Comparison of ENCODE assay signal across 7 cellular contexts in the genomic region with DNA sequence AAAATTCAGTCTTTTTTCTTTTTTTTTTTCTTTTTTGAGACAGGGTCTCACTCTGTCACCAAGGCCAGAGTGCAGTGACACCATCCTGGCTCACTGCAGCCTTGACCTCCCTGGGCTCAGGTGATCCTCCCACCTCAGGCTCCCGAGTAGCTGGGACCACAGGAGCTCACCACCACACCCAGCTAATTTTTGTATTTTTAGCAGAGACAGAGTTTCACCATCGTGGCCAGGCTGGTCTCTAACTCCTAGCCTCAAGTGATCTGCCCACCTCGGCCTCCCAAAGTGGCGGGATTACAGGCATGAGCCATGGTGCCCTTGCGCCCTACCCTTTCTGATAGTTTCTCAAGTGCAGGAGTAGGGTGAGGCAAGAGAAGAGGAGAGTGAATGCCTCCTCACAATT.
DNase-seq lines count a peak whose midpoint lies in the region; ATAC-seq lines count a peak whose summit lies in the region.
"Not testable (repeated sequence)": the region's sequence is repeated elsewhere in the genome, so short reads cannot be mapped to it uniquely, and the experiment has no call there.

No MANE protein-coding gene starts in this region.

- not testable (repeated sequence) for H3K9me3 ChIP-seq in KOPT-K1 (ENCODE audit: insufficient read depth, low read length, poor library complexity, severe bottlenecking)

- not testable (repeated sequence) for H3K36me3 ChIP-seq in KOPT-K1 (ENCODE audit: insufficient read depth, low read length)

- H3K36me3 Mint-ChIP-seq in T-helper 1 cell treated with Interleukin-12 subunit alpha and Interleukin-12 subunit beta and Interleukin-4 antibody, amounts not matched to agents 30 μg/mL and 1 μg/mL, for 36 hours (ENCODE audit: low read depth), result peaks cover 10% of the 10 kb centered on the region
- not testable (repeated sequence) for H3K36me3 Mint-ChIP-seq in activated T-cell treated with anti-CD3 and anti-CD28 coated beads, Interleukin-2, amount 50 U/mL, for 4 hours (ENCODE audit: insufficient read depth); central memory CD8-positive, alpha-beta T cell (ENCODE audit: insufficient read depth); natural killer cell treated with Interleukin-12 subunit alpha and Interleukin-12 subunit beta and Interleukin-15 and Interleukin-18, amount 100 ng/mL, for 72 hours

- H3K27ac Mint-ChIP-seq in T-helper 1 cell treated with Interleukin-12 subunit alpha and Interleukin-12 subunit beta and Interleukin-4 antibody, amounts not matched to agents 30 μg/mL and 1 μg/mL, for 36 hours, result peak overlapping the region; percentile 98
- peak overlapping the region; percentile 81 for H3K27ac Mint-ChIP-seq in central memory CD8-positive, alpha-beta T cell (ENCODE audit: low read depth)
- H3K27ac Mint-ChIP-seq in natural killer cell treated with Interleukin-12 subunit alpha and Interleukin-12 subunit beta and Interleukin-15 and Interleukin-18, amount 100 ng/mL, for 72 hours, result peak overlapping the region; percentile 98 to 99

- peak; percentile 33 for ATAC-seq in GM18517 (IDR thresholded peaks at IDR 0.05; ENCODE audit: unreplicated experiment)
- peak; percentile 11 for ATAC-seq in GM21786 (IDR thresholded peaks at IDR 0.05; ENCODE audit: unreplicated experiment)
- not testable (repeated sequence) for ATAC-seq in activated T-cell treated with anti-CD3 and anti-CD28 coated beads, Interleukin-2, amount 50 U/mL, for 4 hours; central memory CD8-positive, alpha-beta T cell (replicated peaks; ENCODE audit: extremely low read depth, poor library complexity, severe bottlenecking); natural killer cell treated with Interleukin-12 subunit alpha and Interleukin-12 subunit beta and Interleukin-15 and Interleukin-18, amount 100 ng/mL, for 72 hours

- peak overlapping the region; percentile 61 for H3K4me3 Mint-ChIP-seq in T-helper 1 cell treated with Interleukin-12 subunit alpha and Interleukin-12 subunit beta and Interleukin-4 antibody, amounts not matched to agents 30 μg/mL and 1 μg/mL, for 36 hours
- peak overlapping the region; percentile 63 for H3K4me3 Mint-ChIP-seq in activated T-cell treated with anti-CD3 and anti-CD28 coated beads, Interleukin-2, amount 50 U/mL, for 4 hours
- peak overlapping the region; percentile 31 for H3K4me3 Mint-ChIP-seq in central memory CD8-positive, alpha-beta T cell
- H3K4me3 Mint-ChIP-seq in natural killer cell treated with Interleukin-12 subunit alpha and Interleukin-12 subunit beta and Interleukin-15 and Interleukin-18, amount 100 ng/mL, for 72 hours, result peak overlapping the region; percentile 85

- not testable (repeated sequence) for DNase-seq in activated T-cell treated with anti-CD3 and anti-CD28 coated beads, Interleukin-2, amount 50 U/mL, for 4 hours; central memory CD8-positive, alpha-beta T cell (ENCODE audit: low spot score in 2 of 2); natural killer cell treated with Interleukin-12 subunit alpha and Interleukin-12 subunit beta and Interleukin-15 and Interleukin-18, amount 100 ng/mL, for 72 hours (ENCODE audit: low spot score)

- peaks cover 23% of the 10 kb centered on the region for H3K4me1 Mint-ChIP-seq in T-helper 1 cell treated with Interleukin-12 subunit alpha and Interleukin-12 subunit beta and Interleukin-4 antibody, amounts not matched to agents 30 μg/mL and 1 μg/mL, for 36 hours (ENCODE audit: low read depth)
- peaks cover 26% of the 10 kb centered on the region for H3K4me1 Mint-ChIP-seq in activated T-cell treated with anti-CD3 and anti-CD28 coated beads, Interleukin-2, amount 50 U/mL, for 4 hours (ENCODE audit: low read depth)
- peaks cover 14% of the 10 kb centered on the region for H3K4me1 Mint-ChIP-seq in central memory CD8-positive, alpha-beta T cell
- H3K4me1 Mint-ChIP-seq in natural killer cell treated with Interleukin-12 subunit alpha and Interleukin-12 subunit beta and Interleukin-15 and Interleukin-18, amount 100 ng/mL, for 72 hours (ENCODE audit: low read depth in 2 of 2), result peaks cover 15 to 19% of the 10 kb centered on the region in 2 donors

- not testable (repeated sequence) for H3K9me3 Mint-ChIP-seq in T-helper 1 cell treated with Interleukin-12 subunit alpha and Interleukin-12 subunit beta and Interleukin-4 antibody, amounts not matched to agents 30 μg/mL and 1 μg/mL, for 36 hours; activated T-cell treated with anti-CD3 and anti-CD28 coated beads, Interleukin-2, amount 50 U/mL, for 4 hours; central memory CD8-positive, alpha-beta T cell; natural killer cell treated with Interleukin-12 subunit alpha and Interleukin-12 subunit beta and Interleukin-15 and Interleukin-18, amount 100 ng/mL, for 72 hours

- peak overlapping the region; percentile 77 for H3K27ac ChIP-seq in KOPT-K1 (ENCODE audit: low read depth, low read length, poor library complexity, severe bottlenecking)

- not testable (repeated sequence) for H3K27me3 Mint-ChIP-seq in T-helper 1 cell treated with Interleukin-12 subunit alpha and Interleukin-12 subunit beta and Interleukin-4 antibody, amounts not matched to agents 30 μg/mL and 1 μg/mL, for 36 hours (ENCODE audit: low read depth); activated T-cell treated with anti-CD3 and anti-CD28 coated beads, Interleukin-2, amount 50 U/mL, for 4 hours (ENCODE audit: low read depth); central memory CD8-positive, alpha-beta T cell; natural killer cell treated with Interleukin-12 subunit alpha and Interleukin-12 subunit beta and Interleukin-15 and Interleukin-18, amount 100 ng/mL, for 72 hours

Comparison
In these comparisons a context has a peak if more than half of its experiments do, and no peak if none do; other contexts are left out.
1. H3K4me3 Mint-ChIP-seq: peak in every context shown above with its lines; median percentile 85 in natural killer cell treated with Interleukin-12 subunit alpha and Interleukin-12 subunit beta and Interleukin-15 and Interleukin-18, amount 100 ng/mL, for 72 hours; 63 in activated T-cell treated with anti-CD3 and anti-CD28 coated beads, Interleukin-2, amount 50 U/mL, for 4 hours; 61 in T-helper 1 cell treated with Interleukin-12 subunit alpha and Interleukin-12 subunit beta and Interleukin-4 antibody, amounts not matched to agents 30 μg/mL and 1 μg/mL, for 36 hours; 31 in central memory CD8-positive, alpha-beta T cell.